ENCODE assay signal across 8 cellular contexts in genomic region chr20:31879143-31879987, GRCh38. TPM values are rescaled to one million over a fixed set of nuclear protein-coding genes. Genes with fewer than 3 reads are reported as not detected.
A peak's percentile ranks its signal among the peaks of the same experiment; 100 is the strongest.
DNase-seq lines count a peak whose midpoint lies in the region; ATAC-seq and TF ChIP-seq lines count a peak whose summit lies in the region.

No MANE protein-coding gene starts in this region.

- no peaks in the 10 kb centered on the region for H3K79me2 ChIP-seq in OCI-LY1 (ENCODE audit: insufficient read depth, low read length)

- H3K4me1 ChIP-seq in Caco-2 = no peaks in the 10 kb centered on the region
- H3K4me1 ChIP-seq in HUES6 (ENCODE audit: control insufficient read depth, insufficient read depth, low read length) = no peaks in the 10 kb centered on the region
- H3K4me1 ChIP-seq in OCI-LY1 (ENCODE audit: insufficient read depth, low read length, severe bottlenecking) = peaks cover 10% of the 10 kb centered on the region
- peaks cover 12% of the 10 kb centered on the region for H3K4me1 ChIP-seq in mononuclear cell (ENCODE audit: insufficient read depth, low read length)

- H3K4me3 Mint-ChIP-seq in Caco-2 (ENCODE audit: unreplicated experiment) = peak overlapping the region; percentile 88

- H3F3A ChIP-seq in OCI-LY1 (ENCODE audit: insufficient read depth, low read length) = peaks cover 3% of the 10 kb centered on the region; the same call in 1 of the 2 replicates

- peaks cover 12% of the 10 kb centered on the region for H3K4me1 Mint-ChIP-seq in Caco-2 (ENCODE audit: low read depth, unreplicated experiment)

- H3K4me2 ChIP-seq in OCI-LY1 (ENCODE audit: low read length) = peak overlapping the region; percentile 99

- H3K9me2 ChIP-seq in OCI-LY1 (ENCODE audit: low read depth, low read length) = no peaks in the 10 kb centered on the region

- H3K9ac ChIP-seq in HUES6 (ENCODE audit: low read length) (peak overlapping the region; percentile 16), OCI-LY1 (ENCODE audit: low read length) (peak overlapping the region; percentile 71)

- H3K27ac Mint-ChIP-seq in Caco-2 (ENCODE audit: unreplicated experiment) = peak overlapping the region; percentile 95

- CTCF ChIA-PET in Caco-2 (lab: Charles Lee) = interaction anchor here (0.7 to 2.1 kb wide), 6 partner anchors 18 to 138 kb away, joined by 3 to 31 read pairs (median 4); partner anchors contain the start of gene PDRG1

- H3K36me3 Mint-ChIP-seq in Caco-2 (ENCODE audit: insufficient read depth, unreplicated experiment) = peaks cover 23% of the 10 kb centered on the region

- H3K27ac ChIP-seq in HUES6 (ENCODE audit: low read depth, low read length) (no peak overlapping the region), OCI-LY1 (ENCODE audit: low read depth, low read length, poor library complexity, severe bottlenecking) (no peak overlapping the region)

- DNase-seq in Caco-2 = peak; percentile 99 to 100
- peak; percentile 78 for DNase-seq in activated T-cell treated with anti-CD3 and anti-CD28 coated beads for 24 hours (ENCODE audit: low read depth)
- peak; percentile 67 for DNase-seq in epithelial cell of proximal tubule (ENCODE audit: low read depth)
- peak; percentile 46 to 63 for DNase-seq in stimulated activated CD8-positive, alpha-beta memory T cell treated with anti-CD3 and anti-CD28 coated beads, Interleukin-2, amount 100 ng/mL, for 1 hour (ENCODE audit: low read depth in 2 of 2)

- peak overlapping the region; percentile 82 for H3K4me3 ChIP-seq in Caco-2 (ENCODE audit: low read depth, low read length)
- H3K4me3 ChIP-seq in HUES6 (ENCODE audit: low read depth, low read length) = peak overlapping the region; percentile 69
- peak overlapping the region; percentile 71 for H3K4me3 ChIP-seq in OCI-LY1 (ENCODE audit: low read depth, low read length, poor library complexity, severe bottlenecking)
- peak overlapping the region; percentile 79 for H3K4me3 ChIP-seq in epithelial cell of proximal tubule (ENCODE audit: low read depth, low read length)
- peak overlapping the region; percentile 52 for H3K4me3 ChIP-seq in mononuclear cell (ENCODE audit: low read length)

- TF ChIP-seq CTCF in Caco-2 (IDR thresholded peaks at IDR 0.05; ENCODE audit: insufficient read depth in 1 of 2, low read depth in 1 of 2, low read length in 1 of 2, severe bottlenecking in 1 of 2, unreplicated experiment in 1 of 2) = no peak
- TF ChIP-seq CTCF in OCI-LY1 (IDR thresholded peaks at IDR 0.05; ENCODE audit: low read length) = no peak
- TF ChIP-seq CTCF in epithelial cell of proximal tubule (conservative IDR thresholded peaks at IDR 0.05; ENCODE audit: low read depth, low read length) = no peak

- H3K9me3 ChIP-seq in Caco-2 (peaks cover 8% of the 10 kb centered on the region; the same call in 1 of the 2 replicates), HUES6 (ENCODE audit: control insufficient read depth, insufficient read depth, low read depth, low read length) (no peaks in the 10 kb centered on the region), OCI-LY1 (ENCODE audit: low read length) (no peaks in the 10 kb centered on the region), mononuclear cell (ENCODE audit: low read depth, low read length) (no peaks in the 10 kb centered on the region)

- H4K20me1 ChIP-seq in OCI-LY1 (ENCODE audit: insufficient read depth, low read length) = no peaks in the 10 kb centered on the region

- TSS peak; percentile 83 for BruUV-seq in Caco-2 (replicated peaks; lab: Mats Ljungman, UMichigan)

- POLR2A ChIA-PET in Caco-2 (lab: Charles Lee) = interaction anchor here (0.7 to 0.9 kb wide), 2 partner anchors 12 to 139 kb away, joined by 3 to 4 read pairs; no protein-coding TSS in a partner anchor

- no peaks in the 10 kb centered on the region for H3K36me3 ChIP-seq in Caco-2 (ENCODE audit: control insufficient read depth, insufficient read depth, low read length)
- H3K36me3 ChIP-seq in HUES6 (ENCODE audit: control insufficient read depth, insufficient read depth, low read length) = no peaks in the 10 kb centered on the region
- no peaks in the 10 kb centered on the region for H3K36me3 ChIP-seq in OCI-LY1 (ENCODE audit: insufficient read depth, low read length)

- intact Hi-C loops in Caco-2 (cut with micrococcal nuclease; ENCODE audit: unreplicated experiment) = loop anchor here (1.0 kb wide), 2 partner anchors 9 to 27 kb away; partner anchors contain the start of genes DUSP15 and TTLL9

- H3K9me3 Mint-ChIP-seq in Caco-2 (ENCODE audit: unreplicated experiment) = no peaks in the 10 kb centered on the region

- H3K27me3 ChIP-seq in Caco-2 (replicated peaks; ENCODE audit: control insufficient read depth, insufficient read depth, low read length) (no peaks in the 10 kb centered on the region), HUES6 (ENCODE audit: control insufficient read depth, insufficient read depth, low read length) (peaks cover 5% of the 10 kb centered on the region; the same call in 1 of the 2 replicates), OCI-LY1 (ENCODE audit: insufficient read depth, low read length) (no peaks in the 10 kb centered on the region), mononuclear cell (ENCODE audit: insufficient read depth, low read length) (no peaks in the 10 kb centered on the region)

- ATAC-seq in GM21423 (IDR thresholded peaks at IDR 0.05; ENCODE audit: unreplicated experiment) = peak; percentile 78

- H3K27me3 Mint-ChIP-seq in Caco-2 (ENCODE audit: insufficient read depth, unreplicated experiment) = peaks cover 2% of the 10 kb centered on the region

- peak overlapping the region; percentile 100 for H2AFZ ChIP-seq in OCI-LY1 (ENCODE audit: low read length)

RNA-seq across cellular contexts. Expression of gene TTLL9, which starts 8.9 kb away (rescaled TPM):
- total RNA-seq in Caco-2 (2022) (not detected in 2 replicates), epithelial cell of proximal tubule (not detected in 2 replicates), mononuclear cell (not detected)

RNA-seq across cellular contexts. Expression of gene DUSP15, which starts 9.0 kb away (rescaled TPM):
- total RNA-seq in Caco-2 (2022) = 8.2 and 9.1 TPM in 2 replicates
- not detected in 2 replicates for total RNA-seq in epithelial cell of proximal tubule
- not detected for total RNA-seq in mononuclear cell

RNA-seq across cellular contexts. Expression of gene FOXS1, which starts 34.0 kb away (rescaled TPM):
- total RNA-seq in Caco-2 (2022) (not detected in 2 replicates), epithelial cell of proximal tubule (not detected in 2 replicates), mononuclear cell (not detected)
